Comparison of ENCODE assay signal across 17 cellular contexts in genomic region chr4:33722800-33723511, GRCh38.
DNase-seq lines count a peak whose midpoint lies in the region; ATAC-seq and TF ChIP-seq lines count a peak whose summit lies in the region.
"Had no signal": no experiment of that assay in that cellular context is flagged by ENCODE, and none has a peak within 500 bp of the region (broad histone marks: within the 10 kb centered on the region; RNA-seq: fewer than 3 reads in every experiment).

No MANE protein-coding gene starts in this region.

- intact Hi-C loops in sciatic nerve (cut with DNase I): no loop called here

- DNase-seq in NCI-H524 (lab: John Stamatoyannopoulos, UW): peak; percentile 38 to 72
- DNase-seq in NCI-H524 treated with DMSO at 0.1 percent for 48 hours (lab: John Stamatoyannopoulos, UW): no peak
- DNase-seq in NCI-H2081 (lab: John Stamatoyannopoulos, UW): peak; percentile 30 to 81
- peak; percentile 42 for DNase-seq in dedifferentiated amniotic fluid mesenchymal stem cell (ENCODE audit: extremely low spot score)
- DNase-seq in sciatic nerve (ENCODE audit: low spot score): no peak
- no peak for DNase-seq in activated CD4-positive, alpha-beta T cell treated with anti-CD3 and anti-CD28 coated beads for 1 hour
- no peak for DNase-seq in osteoblast (ENCODE audit: insufficient read length, low spot score, missing footprints)
- DNase-seq in SKM-1 treated with dmso at 0.1 percent for 144 hours (lab: John Stamatoyannopoulos, UW; ENCODE audit: unreplicated experiment): no peak
- DNase-seq: activated CD4-positive, alpha-beta T cell treated with anti-CD3 and anti-CD28 coated beads, Interleukin-2, amount 10 ng/mL, durations not matched to agents 7 days and 5 days; colonic mucosa; GDM1; heart right ventricle; NCI-H2227 treated with DMSO at 0.1 percent for 48 hours; psoas muscle; SW 1271 had no signal

- H3K9me3 ChIP-seq in osteoblast (ENCODE audit: low read depth, low read length): no peaks in the 10 kb centered on the region
- H3K9me3 ChIP-seq: A549, colonic mucosa, psoas muscle, thoracic aorta had no signal

- no peak overlapping the region for H3K27ac ChIP-seq in osteoblast (ENCODE audit: low read depth, low read length)
- H3K27ac ChIP-seq: A549, colonic mucosa, heart right ventricle, psoas muscle, thoracic aorta had no signal

- no peak overlapping the region for H2AFZ ChIP-seq in osteoblast (ENCODE audit: low read length)

- H3K4me3 ChIP-seq in osteoblast (ENCODE audit: insufficient read depth, low read length): no peak overlapping the region
- H3K4me3 ChIP-seq: A549, colonic mucosa, heart right ventricle, psoas muscle, thoracic aorta had no signal

- H3K4me2 ChIP-seq in osteoblast (ENCODE audit: insufficient read depth, low read length): no peak overlapping the region
- H3K4me2 ChIP-seq: A549 had no signal

- H3K36me3 ChIP-seq in osteoblast (ENCODE audit: insufficient read depth, low read length): no peaks in the 10 kb centered on the region
- H3K36me3 ChIP-seq: colonic mucosa, heart right ventricle, thoracic aorta had no signal

- no peak for TF ChIP-seq CTCF in osteoblast (IDR thresholded peaks at IDR 0.05; ENCODE audit: extremely low read depth, low read depth, low read length)

- no peaks in the 10 kb centered on the region for H4K20me1 ChIP-seq in osteoblast (ENCODE audit: insufficient read depth, low read length)

- ATAC-seq in sciatic nerve: peak; percentile 82
- ATAC-seq: A549, psoas muscle had no signal

- no peaks in the 10 kb centered on the region for H3K79me2 ChIP-seq in osteoblast (ENCODE audit: insufficient read depth, low read length)

- H3K27me3 ChIP-seq in osteoblast (ENCODE audit: insufficient read depth, low read length): no peaks in the 10 kb centered on the region
- H3K27me3 ChIP-seq: colonic mucosa, heart right ventricle had no signal

- H3K4me1 ChIP-seq in osteoblast (ENCODE audit: insufficient read depth, low read length): no peaks in the 10 kb centered on the region
- H3K4me1 ChIP-seq: A549, colonic mucosa, heart right ventricle, psoas muscle had no signal

Comparison
In these comparisons a context has a peak if more than half of its experiments do, and no peak if none do; other contexts are left out.
1. DNase-seq: peak in NCI-H524 (2 of 2), NCI-H2081 (2 of 2) and dedifferentiated amniotic fluid mesenchymal stem cell (single experiment); none in NCI-H524 treated with DMSO at 0.1 percent for 48 hours (single experiment), sciatic nerve (single experiment), activated CD4-positive, alpha-beta T cell treated with anti-CD3 and anti-CD28 coated beads for 1 hour (single experiment), osteoblast (single experiment) and SKM-1 treated with dmso at 0.1 percent for 144 hours (single experiment).